ENCODE assay signal across 10 cellular contexts in genomic region chr9:90802534-90802933, GRCh38. TPM values are rescaled to one million over a fixed set of nuclear protein-coding genes. Genes with fewer than 3 reads are reported as not detected.
DNase-seq lines count a peak whose midpoint lies in the region; ATAC-seq, FAIRE-seq and TF ChIP-seq lines count a peak whose summit lies in the region.
"Had no signal": no experiment of that assay in that cellular context is flagged by ENCODE, and none has a peak within 500 bp of the region (broad histone marks: within the 10 kb centered on the region; RNA-seq: fewer than 3 reads in every experiment).

No MANE protein-coding gene starts in this region.

- TF ChIP-seq POLR2A in right lobe of liver (IDR thresholded peaks at IDR 0.05) (no peak), HepG2 (IDR thresholded peaks at IDR 0.05; ENCODE audit: insufficient read depth in 1 of 2, low read depth in 2 of 2, low read length in 2 of 2) (no peak)

- H3K36me3 Mint-ChIP-seq in activated naive CD8-positive, alpha-beta T cell treated with anti-CD3 and anti-CD28 coated beads, Interleukin-2, amount 50 U/mL, for 24 hours (ENCODE audit: low read depth) = no peaks in the 10 kb centered on the region
- H3K36me3 Mint-ChIP-seq: CD4-positive, alpha-beta memory T cell had no signal

- TF ChIP-seq RAD21 in HepG2 (CRISPR knock-in tag; IDR thresholded peaks at IDR 0.05) = no peak

- H3K27me3 Mint-ChIP-seq in activated naive CD8-positive, alpha-beta T cell treated with anti-CD3 and anti-CD28 coated beads, Interleukin-2, amount 50 U/mL, for 24 hours = peaks cover 54% of the 10 kb centered on the region

- no peak overlapping the region for H2AFZ ChIP-seq in HepG2 (ENCODE audit: low read length)

- CTCF ChIA-PET in HepG2 (lab: Yijun Ruan, JAX; ENCODE audit: low intra/inter-chr PET ratio, low total read pairs) = no interaction called here

- 33% methylated on average over 3 of the region's 3 CpGs for WGBS in right lobe of liver (ENCODE audit: insufficient coverage, low coverage, low lambda C conversion rate, missing lambda C conversion rate)
- WGBS in HepG2 (ENCODE audit: low lambda C conversion rate) = 27% methylated on average over 3 of the region's 3 CpGs

- H3K9me3 ChIP-seq in right lobe of liver (no peaks in the 10 kb centered on the region), HepG2 (ENCODE audit: low read length) (no peaks in the 10 kb centered on the region)

- TF ChIP-seq CTCF in right lobe of liver (IDR thresholded peaks at IDR 0.05) (no peak), HepG2 (CRISPR knock-in tag; IDR thresholded peaks at IDR 0.05) (no peak)

- H3K4me3 ChIP-seq in right lobe of liver = peak overlapping the region; percentile 21 to 43 (median 28)
- no peak overlapping the region for H3K4me3 ChIP-seq in HepG2 (replicated peaks in 1 of 3; ENCODE audit: insufficient read depth in 1 of 3, low read depth in 2 of 3, low read length in 3 of 3)

- H3K79me2 ChIP-seq in HepG2 (ENCODE audit: insufficient read depth, low read length) = no peaks in the 10 kb centered on the region

- H3K36me3 ChIP-seq in right lobe of liver (no peaks in the 10 kb centered on the region), HepG2 (replicated peaks in 1 of 2; ENCODE audit: control insufficient read depth in 1 of 2, insufficient read depth in 2 of 2, low read length in 2 of 2) (no peaks in the 10 kb centered on the region)

- peak overlapping the region in 2 of 3 donors; percentile 58 to 74 for H3K27ac ChIP-seq in right lobe of liver
- no peak overlapping the region for H3K27ac ChIP-seq in HepG2 (ENCODE audit: extremely low read length, insufficient read depth, low read length)

- TF ChIP-seq EP300 in HepG2 (IDR thresholded peaks at IDR 0.05; ENCODE audit: low read depth in 2 of 2, low read length in 2 of 2) (no peak), HepG2 (CRISPR knock-in tag; IDR thresholded peaks at IDR 0.05; ENCODE audit: borderline replicate concordance) (no peak)

- peaks cover 0 to 10% (median 0%) of the 10 kb centered on the region in 4 donors for H3K4me1 ChIP-seq in right lobe of liver
- no peaks in the 10 kb centered on the region for H3K4me1 ChIP-seq in HepG2 (ENCODE audit: insufficient read depth, low read length)

- peaks cover 17% of the 10 kb centered on the region for H3K4me1 Mint-ChIP-seq in activated naive CD8-positive, alpha-beta T cell treated with anti-CD3 and anti-CD28 coated beads, Interleukin-2, amount 50 U/mL, for 24 hours

- H3K27me3 ChIP-seq in right lobe of liver (peaks cover 0 to 16% of the 10 kb centered on the region in 2 donors), HepG2 (ENCODE audit: control insufficient read depth in 1 of 2, insufficient read depth in 2 of 2, low read length in 2 of 2) (peaks cover 0 to 16% of the 10 kb centered on the region in 2 experiments; a peak in 1 of 5 replicates)

- no peaks in the 10 kb centered on the region for H4K20me1 ChIP-seq in HepG2 (ENCODE audit: insufficient read depth, low read length)

- BruUV-seq in HepG2 (replicated peaks; lab: Mats Ljungman, UMichigan) = no TSS peak

- no peak overlapping the region for H3K4me2 ChIP-seq in HepG2 (ENCODE audit: low read depth, low read length)

- in situ Hi-C loops in HepG2 (cut with HindIII; ENCODE audit: extremely low pct_ligation_motif_present, low pct_unique_long_range_greater_than_20kb) = no loop called here

- intact Hi-C loops in right lobe of liver (cut with DNase I) (no loop called here), HepG2 (cut with micrococcal nuclease; ENCODE audit: unreplicated experiment) (no loop called here)

- H3K9ac ChIP-seq in HepG2 (ENCODE audit: insufficient read depth, low read depth, low read length) = no peak overlapping the region

- H3K27ac Mint-ChIP-seq in activated naive CD8-positive, alpha-beta T cell treated with anti-CD3 and anti-CD28 coated beads, Interleukin-2, amount 50 U/mL, for 24 hours = peak overlapping the region; percentile 10
- H3K27ac Mint-ChIP-seq: CD4-positive, alpha-beta memory T cell had no signal

- no peak for ATAC-seq in right lobe of liver
- ATAC-seq in HepG2 = no peak
- no peak for ATAC-seq in activated naive CD8-positive, alpha-beta T cell treated with anti-CD3 and anti-CD28 coated beads, Interleukin-2, amount 50 U/mL, for 24 hours
- no peak for ATAC-seq in HG03432 (IDR thresholded peaks at IDR 0.05; ENCODE audit: unreplicated experiment)

- no peaks in the 10 kb centered on the region for H3K9me3 Mint-ChIP-seq in activated naive CD8-positive, alpha-beta T cell treated with anti-CD3 and anti-CD28 coated beads, Interleukin-2, amount 50 U/mL, for 24 hours
- H3K9me3 Mint-ChIP-seq: CD4-positive, alpha-beta memory T cell had no signal

- POLR2A ChIA-PET in HepG2 (lab: Yijun Ruan, JAX) = no interaction called here

- DNase-seq in right lobe of liver = no peak
- no peak for DNase-seq in HepG2 (ENCODE audit: low spot score)
- DNase-seq in activated naive CD8-positive, alpha-beta T cell treated with anti-CD3 and anti-CD28 coated beads, Interleukin-2, amount 50 U/mL, for 24 hours = no peak
- DNase-seq in medulla oblongata (ENCODE audit: extremely low spot score) = peak; percentile 33
- DNase-seq in A172 (ENCODE audit: low spot score) = no peak
- no peak for DNase-seq in H4 (ENCODE audit: low spot score)
- DNase-seq in NCI-H146 treated with DMSO at 0.1 percent for 48 hours (lab: John Stamatoyannopoulos, UW; ENCODE audit: unreplicated experiment) = no peak
- DNase-seq: CD4-positive, alpha-beta memory T cell; stimulated activated CD4-positive, alpha-beta T cell treated with anti-CD3 and anti-CD28 coated beads, Interleukin-1b, Interleukin-23, amount 100 ng/mL, for 48 hours had no signal

- no peak for FAIRE-seq in HepG2 (lab: Jason Lieb, UNC)

- H3K4me3 Mint-ChIP-seq in activated naive CD8-positive, alpha-beta T cell treated with anti-CD3 and anti-CD28 coated beads, Interleukin-2, amount 50 U/mL, for 24 hours = peak overlapping the region; percentile 66

TF ChIP-seq in HepG2, 621 proteins besides CTCF, POLR2A, EP300 and RAD21 (continues in another document):
- TF ChIP-seq DMTF1 (CRISPR knock-in tag; IDR thresholded peaks at IDR 0.05) (no peak), ZNF784 (CRISPR knock-in tag; IDR thresholded peaks at IDR 0.05; ENCODE audit: borderline replicate concordance) (no peak), ZFP36L2 (CRISPR knock-in tag; IDR thresholded peaks at IDR 0.05) (no peak)

RNA-seq across cellular contexts. Expression of gene SYK, which starts 0.9 kb away (rescaled TPM):
- total RNA-seq in right lobe of liver = 10 to 100 TPM in 1 of 6 experiments, 1 to 10 TPM in 5; 3.0 to 10.9 (median 3.7) TPM
- not detected in 2 replicates for total RNA-seq in HepG2 (2016; rRNA removed; fragmentation: Illumina TruSeq; extraction: Trizol)
- total RNA-seq in HepG2 (2016; cell fraction: cytosol; rRNA removed; fragmentation: Illumina TruSeq; extraction: Trizol; ENCODE audit: low read depth) = not detected in 2 replicates
- total RNA-seq in HepG2 (2016; cell fraction: insoluble cytoplasmic fraction; rRNA removed; fragmentation: Illumina TruSeq; extraction: Trizol) = not detected in 2 replicates
- total RNA-seq in HepG2 (2016; cell fraction: membrane; rRNA removed; fragmentation: Illumina TruSeq; extraction: Trizol) = not detected in 2 replicates
- not detected in 2 replicates for total RNA-seq in HepG2 (2016; cell fraction: nucleus; rRNA removed; fragmentation: Illumina TruSeq; extraction: Trizol)
- polyA plus RNA-seq in HepG2 (2011; rRNA removed) = not detected in 2 replicates
- not detected in 2 replicates for polyA plus RNA-seq in HepG2 (2011; cell fraction: cytosol; rRNA removed)
- not detected in 2 replicates for polyA plus RNA-seq in HepG2 (2011; cell fraction: nucleus; rRNA removed)
- not detected in 2 replicates for polyA plus RNA-seq in HepG2 (2012)
- polyA plus RNA-seq in HepG2 (2016; cell fraction: cytosol; fragmentation: Illumina TruSeq; extraction: Trizol; ENCODE audit: low read depth) = not detected in 2 replicates
- polyA plus RNA-seq in HepG2 (2016; cell fraction: insoluble cytoplasmic fraction; fragmentation: Illumina TruSeq; extraction: Trizol; ENCODE audit: low read depth) = not detected in 2 replicates
- not detected in 2 replicates for polyA plus RNA-seq in HepG2 (2016; cell fraction: membrane; fragmentation: Illumina TruSeq; extraction: Trizol; ENCODE audit: low read depth)
- not detected in 2 replicates for polyA plus RNA-seq in HepG2 (2016; cell fraction: nucleus; fragmentation: Illumina TruSeq; extraction: Trizol; ENCODE audit: insufficient read depth, low read depth)
- polyA minus RNA-seq in HepG2 (2011; rRNA and poly(A)+ RNA removed; ENCODE audit: low replicate concordance) = 0.02 TPM in 1 of 2 replicates, not detected in the other
- polyA minus RNA-seq in HepG2 (2011; cell fraction: cytosol; rRNA and poly(A)+ RNA removed) = not detected in 2 replicates
- not detected in 2 replicates for polyA minus RNA-seq in HepG2 (2011; cell fraction: nucleus; rRNA and poly(A)+ RNA removed)
- not detected in 2 replicates for total RNA-seq in A172 (2014; rRNA removed; shearing (Covaris generic))
- total RNA-seq in H4 (2014; rRNA removed; shearing (Covaris generic)) = 0.76 and 0.99 TPM in 2 replicates

Comparison
In these comparisons a context has a peak if more than half of its experiments do, and no peak if none do; other contexts are left out.
1. H3K4me3 ChIP-seq: peak in right lobe of liver (3 of 3); none in HepG2 (0 of 3).